In genomic region chr21:41560701-41561158, GRCh38 we compare ENCODE assay signal across 17 cellular contexts. TPM values are rescaled to one million over a fixed set of nuclear protein-coding genes. Genes with fewer than 3 reads are reported as not detected.
"Had no signal": no experiment of that assay in that cellular context is flagged by ENCODE, and none has a peak within 500 bp of the region (broad histone marks: within the 10 kb centered on the region; RNA-seq: fewer than 3 reads in every experiment).

No MANE protein-coding gene starts in this region.

- H3K27me3 ChIP-seq: testis had no signal

- H3K27ac ChIP-seq: testis had no signal

- H3K36me3 Mint-ChIP-seq: activated naive CD8-positive, alpha-beta T cell; immature natural killer cell; natural killer cell treated with Interleukin-12 subunit alpha and Interleukin-12 subunit beta and Interleukin-15 and Interleukin-18, amount 100 ng/mL, for 72 hours had no signal

- H3K9me3 ChIP-seq: testis had no signal

- H3K9me3 Mint-ChIP-seq: immature natural killer cell; natural killer cell treated with Interleukin-12 subunit alpha and Interleukin-12 subunit beta and Interleukin-15 and Interleukin-18, amount 100 ng/mL, for 72 hours; stimulated activated naive CD8-positive, alpha-beta T cell treated with anti-CD3 and anti-CD28 coated beads, Interleukin-15, Interleukin-2, amounts not matched to agents 100 ng/mL and 50 ng/mL, for 24 hours had no signal

- H3K4me1 ChIP-seq: testis had no signal

- DNase-seq: activated CD4-positive, alpha-beta T cell treated with anti-CD3 and anti-CD28 coated beads, Interleukin-2, amount 50 U/mL, for 4 hours; activated effector memory CD4-positive, alpha-beta T cell treated with anti-CD3 and anti-CD28 coated beads, Interleukin-2, amount 50 U/mL, for 16 hours; activated T-cell treated with anti-CD3 and anti-CD28 coated beads, Interleukin-2, amount 50 U/mL, for 1 hour; cerebellar nuclear complex; glutamatergic neuron; immature natural killer cell; left cardiac atrium; stimulated activated CD4-positive, alpha-beta T cell treated with anti-CD3 and anti-CD28 coated beads, Interleukin-4, amount 100 ng/mL, for 1 hour; T-helper 17 cell; testis had no signal

- H3K4me3 ChIP-seq: lung, testis had no signal

- H3K27ac Mint-ChIP-seq: activated naive CD8-positive, alpha-beta T cell; immature natural killer cell; natural killer cell treated with Interleukin-12 subunit alpha and Interleukin-12 subunit beta and Interleukin-15 and Interleukin-18, amount 100 ng/mL, for 72 hours; stimulated activated naive CD8-positive, alpha-beta T cell treated with anti-CD3 and anti-CD28 coated beads, Interleukin-15, Interleukin-2, amounts not matched to agents 100 ng/mL and 50 ng/mL, for 24 hours; T-helper 17 cell had no signal

- H3K4me3 Mint-ChIP-seq: activated naive CD8-positive, alpha-beta T cell; natural killer cell treated with Interleukin-12 subunit alpha and Interleukin-12 subunit beta and Interleukin-15 and Interleukin-18, amount 100 ng/mL, for 72 hours; stimulated activated naive CD8-positive, alpha-beta T cell treated with anti-CD3 and anti-CD28 coated beads, Interleukin-15, Interleukin-2, amounts not matched to agents 100 ng/mL and 50 ng/mL, for 24 hours; T-helper 17 cell had no signal

RNA-seq across cellular contexts. Expression of gene TMPRSS2, which starts 52.8 kb away (rescaled TPM):
- total RNA-seq: dermis microvascular lymphatic vessel endothelial cell; fibroblast of villous mesenchyme; left cardiac atrium; natural killer cell treated with Interleukin-12 subunit alpha and Interleukin-12 subunit beta and Interleukin-15 and Interleukin-18, amount 100 ng/mL, for 72 hours; omental fat pad; T-helper 17 cell had no signal
- polyA plus RNA-seq: immature natural killer cell had no signal
